7 cellular contexts compared by ENCODE assay signal in genomic region chr1:193069748-193070394, GRCh38. TPM values are rescaled to one million over a fixed set of nuclear protein-coding genes. Genes with fewer than 3 reads are reported as not detected.
DNase-seq lines count a peak whose midpoint lies in the region; ATAC-seq and TF ChIP-seq lines count a peak whose summit lies in the region.

No MANE protein-coding gene starts in this region.

- H3K27ac ChIP-seq in HL-60 (replicated peaks), result peak overlapping the region; percentile 33

- POLR2A ChIA-PET in activated CD4-positive, alpha-beta memory T cell treated with anti-CD3 and anti-CD28 coated beads for 36 hours (lab: Charles Lee), result no interaction called here
- POLR2A ChIA-PET in GM10248 (lab: Yijun Ruan, JAX), result no interaction called here

- peaks cover 4% of the 10 kb centered on the region for H3K4me1 ChIP-seq in mucosa of descending colon (ENCODE audit: low read depth)

- H3K4me1 Mint-ChIP-seq in activated CD4-positive, alpha-beta memory T cell treated with anti-CD3 and anti-CD28 coated beads for 36 hours (ENCODE audit: low read depth), result peaks cover 50% of the 10 kb centered on the region

- H3K27ac Mint-ChIP-seq in activated CD4-positive, alpha-beta memory T cell treated with anti-CD3 and anti-CD28 coated beads for 36 hours, result peak overlapping the region; percentile 30

- CTCF ChIA-PET in activated CD4-positive, alpha-beta memory T cell treated with anti-CD3 and anti-CD28 coated beads for 36 hours (lab: Charles Lee), result interaction anchor here (0.6 to 1.5 kb wide), 7 partner anchors 9 to 270 kb away, joined by 3 to 5 read pairs (median 4); partner anchors contain the start of genes CDC73, GLRX2 and UCHL5
- CTCF ChIA-PET in GM10248 (lab: Yijun Ruan, JAX), result interaction anchor here (0.6 to 3.6 kb wide), 9 partner anchors 10 to 554 kb away, joined by 3 to 21 read pairs (median 3); partner anchors contain the start of genes RO60 and UCHL5

- H3K4me3 ChIP-seq in HL-60 (replicated peaks; ENCODE audit: insufficient read depth, low read length) (no peak overlapping the region), mucosa of descending colon (no peak overlapping the region)

- H3K27me3 Mint-ChIP-seq in activated CD4-positive, alpha-beta memory T cell treated with anti-CD3 and anti-CD28 coated beads for 36 hours, result no peaks in the 10 kb centered on the region

- intact Hi-C loops in activated CD4-positive, alpha-beta memory T cell treated with anti-CD3 and anti-CD28 coated beads for 36 hours (cut with micrococcal nuclease), result no loop called here
- intact Hi-C loops in mucosa of descending colon (cut with DNase I, micrococcal nuclease), result no loop called here

- ATAC-seq in mucosa of descending colon, result peak; percentile 15

- H3K27me3 ChIP-seq in HL-60 (ENCODE audit: insufficient read depth, poor library complexity, severe bottlenecking), result no peaks in the 10 kb centered on the region

- DNase-seq in HL-60 (ENCODE audit: low read depth in 1 of 2, low spot score in 1 of 2) (no peak), mucosa of descending colon (no peak), GM10248 (ENCODE audit: extremely low spot score) (no peak), T-helper 1 cell (no peak)
- no peak for DNase-seq in activated CD4-positive, alpha-beta memory T cell treated with anti-CD3 and anti-CD28 coated beads for 36 hours
- DNase-seq in effector CD8-positive, alpha-beta T cell (lab: John Stamatoyannopoulos, UW), result no peak

- H3K9me3 ChIP-seq in mucosa of descending colon, result no peaks in the 10 kb centered on the region

- H3K36me3 ChIP-seq in mucosa of descending colon (ENCODE audit: low read depth), result no peaks in the 10 kb centered on the region

- TF ChIP-seq CTCF in GM12872 (IDR thresholded peaks at IDR 0.05; ENCODE audit: insufficient read depth, low read depth, low read length) (peak; percentile 64), HL-60 (IDR thresholded peaks at IDR 0.05; ENCODE audit: insufficient read depth, low read length) (no peak), mucosa of descending colon (IDR thresholded peaks at IDR 0.05) (no peak), GM10248 (IDR thresholded peaks at IDR 0.05; ENCODE audit: control extremely low read depth, extremely low read depth, low read depth, missing control alignments) (no peak)

- peaks cover 13% of the 10 kb centered on the region for H3K36me3 Mint-ChIP-seq in activated CD4-positive, alpha-beta memory T cell treated with anti-CD3 and anti-CD28 coated beads for 36 hours

- no peak overlapping the region for H3K4me3 Mint-ChIP-seq in activated CD4-positive, alpha-beta memory T cell treated with anti-CD3 and anti-CD28 coated beads for 36 hours

- no peaks in the 10 kb centered on the region for H3K9me3 Mint-ChIP-seq in activated CD4-positive, alpha-beta memory T cell treated with anti-CD3 and anti-CD28 coated beads for 36 hours

RNA-seq across cellular contexts. Expression of gene RO60, which starts 10.5 kb away (rescaled TPM):
- total RNA-seq in activated CD4-positive, alpha-beta memory T cell treated with anti-CD3 and anti-CD28 coated beads for 36 hours, result 10 to 100 TPM; 56.5 to 65.8 TPM
- total RNA-seq in mucosa of descending colon, result 10 to 100 TPM; 34.1 to 90.8 (median 43.6) TPM

RNA-seq across cellular contexts. Expression of gene UCHL5, which starts 10.7 kb away (rescaled TPM):
- 10 to 100 TPM; 72.1 to 77.5 TPM for total RNA-seq in activated CD4-positive, alpha-beta memory T cell treated with anti-CD3 and anti-CD28 coated beads for 36 hours
- 10 to 100 TPM; 28.7 to 32.7 (median 29.1) TPM for total RNA-seq in mucosa of descending colon

RNA-seq across cellular contexts. Expression of gene GLRX2, which starts 35.3 kb away (rescaled TPM):
- 10 to 100 TPM; 25.4 to 25.8 TPM for total RNA-seq in activated CD4-positive, alpha-beta memory T cell treated with anti-CD3 and anti-CD28 coated beads for 36 hours
- total RNA-seq in mucosa of descending colon, result 10 to 100 TPM; 15.2 to 28.8 (median 23.6) TPM

RNA-seq across cellular contexts. Expression of gene CDC73, which starts 52.0 kb away (rescaled TPM):
- total RNA-seq in activated CD4-positive, alpha-beta memory T cell treated with anti-CD3 and anti-CD28 coated beads for 36 hours, result 10 to 100 TPM; 47.9 to 49.3 TPM
- total RNA-seq in mucosa of descending colon, result 10 to 100 TPM; 41.0 to 82.0 (median 45.3) TPM
